In the genomic region with DNA sequence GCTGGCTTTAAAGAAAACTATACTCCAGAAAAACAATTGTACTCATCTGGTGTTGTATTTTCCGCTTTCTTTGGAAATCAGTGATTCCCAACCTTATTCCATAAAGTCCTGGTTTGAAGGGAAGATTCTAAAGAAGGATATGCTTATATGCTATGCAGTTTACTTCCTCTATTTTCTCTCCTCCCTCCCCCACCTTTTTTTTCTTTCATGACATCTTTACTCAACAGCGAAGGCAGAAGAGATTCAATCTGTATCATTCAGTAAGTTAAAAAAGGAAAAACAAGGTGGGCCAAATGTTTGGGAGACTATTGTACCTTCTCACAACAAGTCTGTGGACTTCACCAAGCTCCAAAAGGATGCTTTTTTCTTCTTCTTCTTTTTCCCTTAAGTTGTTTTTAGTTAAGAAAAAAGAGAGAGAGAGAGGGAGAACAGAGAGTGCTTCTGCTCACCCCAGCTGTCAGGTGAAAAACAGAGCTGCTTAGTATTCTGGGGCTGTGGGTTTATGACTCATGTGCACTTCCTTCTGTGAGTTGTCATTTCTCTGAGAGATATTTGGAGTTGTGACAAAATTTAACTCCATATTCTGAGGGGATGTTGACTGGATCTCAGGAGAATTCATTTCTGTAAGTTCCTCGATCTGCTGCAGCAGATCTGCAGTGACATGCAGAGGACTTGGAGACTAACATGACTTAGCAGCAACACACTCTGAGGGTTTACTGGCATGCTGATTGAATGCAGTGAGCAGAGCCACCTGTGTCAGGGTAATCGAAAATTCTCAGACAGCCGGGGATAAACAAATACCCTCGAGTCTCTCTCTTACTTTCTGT, we compare ENCODE assay signal across 8 cellular contexts.
DNase-seq lines count a peak whose midpoint lies in the region; ATAC-seq lines count a peak whose summit lies in the region.

No MANE protein-coding gene starts in this region.

- no peaks in the 10 kb centered on the region for H3K36me3 Mint-ChIP-seq in activated naive CD8-positive, alpha-beta T cell treated with anti-CD3 and anti-CD28 coated beads, Interleukin-2, amount 10 ng/mL, durations not matched to agents 7 days and 5 days

- H3K27ac Mint-ChIP-seq in activated naive CD8-positive, alpha-beta T cell treated with anti-CD3 and anti-CD28 coated beads, Interleukin-2, amount 10 ng/mL, durations not matched to agents 7 days and 5 days: peak overlapping the region; percentile 88

- H2AFZ ChIP-seq in ACC112 (ENCODE audit: low read length, unreplicated experiment): peak overlapping the region; percentile 52

- H3K36me3 ChIP-seq in ACC112 (ENCODE audit: insufficient read depth, low read length): no peaks in the 10 kb centered on the region

- no peaks in the 10 kb centered on the region for H3K27me3 ChIP-seq in ACC112 (ENCODE audit: insufficient read depth, low read length)

- POLR2A ChIA-PET in activated naive CD8-positive, alpha-beta T cell treated with anti-CD3 and anti-CD28 coated beads, Interleukin-2, amount 10 ng/mL, durations not matched to agents 7 days and 5 days (lab: Charles Lee): interaction anchor here (0.5 to 2.5 kb wide), 6 partner anchors 31 to 691 kb away, joined by 3 to 12 read pairs (median 6); partner anchors contain the start of genes CCNL1 and SSR3

- peak; percentile 41 for DNase-seq in SK-MEL-5 (ENCODE audit: low read depth, low spot score)
- DNase-seq in activated naive CD8-positive, alpha-beta T cell treated with anti-CD3 and anti-CD28 coated beads, Interleukin-2, amount 10 ng/mL, durations not matched to agents 7 days and 5 days: peak; percentile 44
- peak; percentile 3 for DNase-seq in left kidney (ENCODE audit: low read depth, low spot score)
- peak; percentile 23 to 36 for DNase-seq in stimulated activated CD8-positive, alpha-beta memory T cell treated with anti-CD3 and anti-CD28 coated beads, Interleukin-7, amount 100 ng/mL, for 4 hours (ENCODE audit: low read depth in 2 of 2)
- no peak for DNase-seq in NCI-H748 treated with DMSO at 0.1 percent for 48 hours (lab: John Stamatoyannopoulos, UW)

- H3K79me2 ChIP-seq in ACC112 (ENCODE audit: control insufficient read depth, insufficient read depth, low read length, unreplicated experiment): no peaks in the 10 kb centered on the region

- H3K4me1 ChIP-seq in ACC112 (ENCODE audit: control insufficient read depth, insufficient read depth, low read length, unreplicated experiment): peaks cover 31% of the 10 kb centered on the region

- peak overlapping the region; percentile 81 for H3K4me3 Mint-ChIP-seq in activated naive CD8-positive, alpha-beta T cell treated with anti-CD3 and anti-CD28 coated beads, Interleukin-2, amount 10 ng/mL, durations not matched to agents 7 days and 5 days

- no peaks in the 10 kb centered on the region for H3K9me3 Mint-ChIP-seq in activated naive CD8-positive, alpha-beta T cell treated with anti-CD3 and anti-CD28 coated beads, Interleukin-2, amount 10 ng/mL, durations not matched to agents 7 days and 5 days

- peak; percentile 79 for ATAC-seq in GM19043 (IDR thresholded peaks at IDR 0.05; ENCODE audit: low read depth, unreplicated experiment)
- ATAC-seq in HG03196 (IDR thresholded peaks at IDR 0.05; ENCODE audit: unreplicated experiment): peak; percentile 86
- peak; percentile 87 for ATAC-seq in activated naive CD8-positive, alpha-beta T cell treated with anti-CD3 and anti-CD28 coated beads, Interleukin-2, amount 10 ng/mL, durations not matched to agents 7 days and 5 days (ENCODE audit: low read depth)

- H3K27me3 Mint-ChIP-seq in activated naive CD8-positive, alpha-beta T cell treated with anti-CD3 and anti-CD28 coated beads, Interleukin-2, amount 10 ng/mL, durations not matched to agents 7 days and 5 days: peaks cover under 1% of the 10 kb centered on the region

- H3K4me1 Mint-ChIP-seq in activated naive CD8-positive, alpha-beta T cell treated with anti-CD3 and anti-CD28 coated beads, Interleukin-2, amount 10 ng/mL, durations not matched to agents 7 days and 5 days: peaks cover 25% of the 10 kb centered on the region

- in situ Hi-C loops in SK-MEL-5 (cut with HindIII; ENCODE audit: low pct_unique_long_range_greater_than_20kb, low sequenced_read_pairs): no loop called here

- H3K27ac ChIP-seq in ACC112 (ENCODE audit: low read depth, low read length): peak overlapping the region; percentile 63

- H3K4me3 ChIP-seq in ACC112 (ENCODE audit: low read depth, low read length): peak overlapping the region; percentile 64
